ENCODE assay signal across 10 cellular contexts in genomic region chr6:75275067-75275466, GRCh38. TPM values are rescaled to one million over a fixed set of nuclear protein-coding genes. Genes with fewer than 3 reads are reported as not detected.
DNase-seq lines count a peak whose midpoint lies in the region; ATAC-seq and TF ChIP-seq lines count a peak whose summit lies in the region.
"Had no signal": no experiment of that assay in that cellular context is flagged by ENCODE, and none has a peak within 500 bp of the region (broad histone marks: within the 10 kb centered on the region; RNA-seq: fewer than 3 reads in every experiment).

No MANE protein-coding gene starts in this region.

- peak overlapping the region; percentile 2 for H3K27ac Mint-ChIP-seq in activated naive CD8-positive, alpha-beta T cell treated with anti-CD3 and anti-CD28 coated beads, Interleukin-2, amount 10 ng/mL, durations not matched to agents 7 days and 5 days
- H3K27ac Mint-ChIP-seq: nephron had no signal

- H3K27ac ChIP-seq in HEK293 (ENCODE audit: extremely low read depth, low read depth, low read length): no peak overlapping the region

- CTCF ChIA-PET in BJ (lab: Yijun Ruan, JAX): interaction anchor here (0.6 to 1.2 kb wide), 3 partner anchors 8 to 405 kb away, joined by 4 read pairs; no protein-coding TSS in a partner anchor
- CTCF ChIA-PET in HEK293 (lab: Yijun Ruan, JAX): interaction anchor here (0.6 to 2.7 kb wide), 5 partner anchors 8 to 252 kb away, joined by 3 to 21 read pairs (median 5); no protein-coding TSS in a partner anchor

- TF ChIP-seq CTCF in BJ (IDR thresholded peaks at IDR 0.05; ENCODE audit: insufficient read depth, low read depth, low read length) (no peak), HEK293 (tag by site-specific recombination; IDR thresholded peaks at IDR 0.05) (no peak)

- peaks cover 13% of the 10 kb centered on the region; the same call in 1 of the 2 replicates for H3K4me1 ChIP-seq in HEK293 (ENCODE audit: control insufficient read depth, insufficient read depth, low read length)

- 0 out of 2 replicates have a peak, but pooled peaks cover 2% of the 10 kb centered on the region for H3K9me3 ChIP-seq in HEK293 (ENCODE audit: control insufficient read depth, insufficient read depth, low read depth, low read length)

- no peaks in the 10 kb centered on the region for H3K27me3 ChIP-seq in BJ (ENCODE audit: control insufficient read depth, insufficient read depth, low read length)

- peaks cover 56% of the 10 kb centered on the region for H3K36me3 Mint-ChIP-seq in activated naive CD8-positive, alpha-beta T cell treated with anti-CD3 and anti-CD28 coated beads, Interleukin-2, amount 10 ng/mL, durations not matched to agents 7 days and 5 days

- ATAC-seq in activated naive CD8-positive, alpha-beta T cell treated with anti-CD3 and anti-CD28 coated beads, Interleukin-2, amount 10 ng/mL, durations not matched to agents 7 days and 5 days (ENCODE audit: low read depth): no peak

- H3K4me1 Mint-ChIP-seq in activated naive CD8-positive, alpha-beta T cell treated with anti-CD3 and anti-CD28 coated beads, Interleukin-2, amount 10 ng/mL, durations not matched to agents 7 days and 5 days: peaks cover 25% of the 10 kb centered on the region

- H3K4me3 ChIP-seq in BJ (ENCODE audit: low read depth, low read length): no peak overlapping the region
- no peak overlapping the region for H3K4me3 ChIP-seq in HEK293 (ENCODE audit: low read depth, low read length)

- H3K4me3 Mint-ChIP-seq in activated naive CD8-positive, alpha-beta T cell treated with anti-CD3 and anti-CD28 coated beads, Interleukin-2, amount 10 ng/mL, durations not matched to agents 7 days and 5 days: no peak overlapping the region
- H3K4me3 Mint-ChIP-seq: nephron had no signal

- no peaks in the 10 kb centered on the region; the same call in 1 of the 2 replicates for H3K36me3 ChIP-seq in BJ (ENCODE audit: control insufficient read depth, insufficient read depth, low read length)
- peaks cover 0 to 20% of the 10 kb centered on the region in 2 experiments; a peak in 1 of 3 replicates for H3K36me3 ChIP-seq in HEK293 (ENCODE audit: control insufficient read depth in 2 of 2, insufficient read depth in 1 of 2, low read length in 2 of 2)

- POLR2A ChIA-PET in BJ (lab: Charles Lee) (interaction anchor here (0.6 kb wide), 1 partner anchor 111 kb away, joined by 3 read pairs; no protein-coding TSS in a partner anchor), HEK293 (lab: Yijun Ruan, JAX) (interaction anchor here (0.7 to 2.1 kb wide), 3 partner anchors 9 to 31 kb away, joined by 3 to 9 read pairs (median 4); partner anchors contain the start of genes COX7A2 and TMEM30A)
- POLR2A ChIA-PET in activated naive CD8-positive, alpha-beta T cell treated with anti-CD3 and anti-CD28 coated beads, Interleukin-2, amount 10 ng/mL, durations not matched to agents 7 days and 5 days (lab: Charles Lee): no interaction called here

- DNase-seq in BJ (ENCODE audit: low read depth) (peak; percentile 77), iris pigment epithelial cell (ENCODE audit: low read depth) (peak; percentile 94), HT-29 (ENCODE audit: low spot score) (no peak), NCI-H2081 treated with DMSO at 0.1 percent for 48 hours (lab: John Stamatoyannopoulos, UW) (no peak), GM19238 (ENCODE audit: insufficient read length, low spot score) (no peak)
- DNase-seq in activated naive CD8-positive, alpha-beta T cell treated with anti-CD3 and anti-CD28 coated beads, Interleukin-2, amount 10 ng/mL, durations not matched to agents 7 days and 5 days: no peak
- no peak for DNase-seq in stimulated activated CD4-positive, alpha-beta T cell treated with anti-CD3 and anti-CD28 coated beads, Interleukin-1b, Interleukin-23, amount 100 ng/mL, for 48 hours
- DNase-seq: activated naive CD4-positive, alpha-beta T cell treated with Interleukin-2 at 50 U/mL for 16 hours had no signal

- H3K27me3 Mint-ChIP-seq in activated naive CD8-positive, alpha-beta T cell treated with anti-CD3 and anti-CD28 coated beads, Interleukin-2, amount 10 ng/mL, durations not matched to agents 7 days and 5 days: no peaks in the 10 kb centered on the region

- H3K9me3 Mint-ChIP-seq in activated naive CD8-positive, alpha-beta T cell treated with anti-CD3 and anti-CD28 coated beads, Interleukin-2, amount 10 ng/mL, durations not matched to agents 7 days and 5 days: peaks cover 4% of the 10 kb centered on the region
- H3K9me3 Mint-ChIP-seq: nephron had no signal

TF ChIP-seq in HEK293, 187 proteins besides CTCF, POLR2A, EP300 and RAD21 (continues in another document):
- TF ChIP-seq ZNF530 (tag by site-specific recombination; IDR thresholded peaks at IDR 0.05; ENCODE audit: low read depth): no peak
- no peak for TF ChIP-seq KLF16 (tag by site-specific recombination; IDR thresholded peaks at IDR 0.05)
- no peak for TF ChIP-seq ZNF266 (tag by site-specific recombination; IDR thresholded peaks at IDR 0.05; ENCODE audit: low read depth)
- no peak for TF ChIP-seq ZNF670 (tag by site-specific recombination; IDR thresholded peaks at IDR 0.05; ENCODE audit: low read depth)
- TF ChIP-seq ZNF658 (tag by site-specific recombination; IDR thresholded peaks at IDR 0.05): no peak
- TF ChIP-seq ZSCAN18 (tag by site-specific recombination; IDR thresholded peaks at IDR 0.05): no peak
- TF ChIP-seq SP3 (tag by site-specific recombination; IDR thresholded peaks at IDR 0.05): peak; percentile 30; the same call in 1 of the 2 replicates
- no peak for TF ChIP-seq ZNF214 (tag by site-specific recombination; IDR thresholded peaks at IDR 0.05; ENCODE audit: borderline replicate concordance)
- peak; percentile 33; the same call in 1 of the 2 replicates for TF ChIP-seq TSHZ1 (tag by site-specific recombination; IDR thresholded peaks at IDR 0.05; ENCODE audit: borderline replicate concordance)
- no peak for TF ChIP-seq ZNF645 (tag by site-specific recombination; IDR thresholded peaks at IDR 0.05)

RNA-seq across cellular contexts. Expression of gene TMEM30A, which starts 9.5 kb away (rescaled TPM):
- 11.4 and 38.1 TPM in 2 replicates for polyA plus RNA-seq in BJ (2011; rRNA removed)
- polyA minus RNA-seq in BJ (2011; rRNA and poly(A)+ RNA removed): 15.0 and 19.6 TPM in 2 replicates
- 10 to 100 TPM; 51.5 to 61.6 TPM for total RNA-seq in activated naive CD8-positive, alpha-beta T cell treated with anti-CD3 and anti-CD28 coated beads, Interleukin-2, amount 10 ng/mL, durations not matched to agents 7 days and 5 days
- total RNA-seq in HT-29 (2014; rRNA removed; shearing (Covaris generic)): 32.3 and 33.6 TPM in 2 replicates

RNA-seq across cellular contexts. Expression of gene COX7A2, which starts 31.5 kb away (rescaled TPM):
- 133 and 214 TPM in 2 replicates for polyA plus RNA-seq in BJ (2011; rRNA removed)
- 16.5 and 24.3 TPM in 2 replicates for polyA minus RNA-seq in BJ (2011; rRNA and poly(A)+ RNA removed)
- 100 to 1,000 TPM; 358 to 367 TPM for total RNA-seq in activated naive CD8-positive, alpha-beta T cell treated with anti-CD3 and anti-CD28 coated beads, Interleukin-2, amount 10 ng/mL, durations not matched to agents 7 days and 5 days
- total RNA-seq in HT-29 (2014; rRNA removed; shearing (Covaris generic)): 122 and 123 TPM in 2 replicates

Comparison
In these comparisons a context has a peak if more than half of its experiments do, and no peak if none do; other contexts are left out.
1. DNase-seq: peak in BJ (single experiment) and iris pigment epithelial cell (single experiment); none in activated naive CD8-positive, alpha-beta T cell treated with anti-CD3 and anti-CD28 coated beads, Interleukin-2, amount 10 ng/mL, durations not matched to agents 7 days and 5 days (single experiment), stimulated activated CD4-positive, alpha-beta T cell treated with anti-CD3 and anti-CD28 coated beads, Interleukin-1b, Interleukin-23, amount 100 ng/mL, for 48 hours (single experiment), HT-29 (single experiment), NCI-H2081 treated with DMSO at 0.1 percent for 48 hours (single experiment) and GM19238 (single experiment).